20 cellular contexts compared by ENCODE assay signal in genomic region chr11:97451441-97451840, GRCh38.
DNase-seq lines count a peak whose midpoint lies in the region; FAIRE-seq and TF ChIP-seq lines count a peak whose summit lies in the region.
"Had no signal": no experiment of that assay in that cellular context is flagged by ENCODE, and none has a peak within 500 bp of the region (broad histone marks: within the 10 kb centered on the region; RNA-seq: fewer than 3 reads in every experiment).

No MANE protein-coding gene starts in this region.

- H3K27me3 ChIP-seq in endodermal cell (ENCODE audit: control insufficient read depth, insufficient read depth, low read length, poor library complexity, severe bottlenecking), result no peaks in the 10 kb centered on the region
- H3K27me3 ChIP-seq: BLaER1 treated with 17β-estradiol and CSF1 and Interleukin-3, amounts not matched to agents 10 nM and 100 nM had no signal

- peak overlapping the region; percentile 17 for H3K4me3 ChIP-seq in endodermal cell (ENCODE audit: low read length)
- H3K4me3 ChIP-seq: A549; BLaER1 treated with 17β-estradiol and CSF1 and Interleukin-3, amounts not matched to agents 10 nM and 100 nM had no signal

- DNase-seq in D721Med (ENCODE audit: insufficient read length, low spot score) (no peak), NCI-H82 treated with DMSO at 0.1 percent for 48 hours (lab: John Stamatoyannopoulos, UW; ENCODE audit: unreplicated experiment) (peak; percentile 4), endodermal cell (no peak), DMS 273 treated with DMSO at 0.1 percent for 48 hours (lab: John Stamatoyannopoulos, UW) (no peak), HK-2 (ENCODE audit: unreplicated experiment) (no peak)
- DNase-seq: AML-193; Caco-2; Calu3; CD4-positive, alpha-beta T cell; CD8-positive, alpha-beta T cell; DMS79 treated with DMSO at 0.1 percent for 48 hours; GF-D8 had no signal

- H3K9ac ChIP-seq in endodermal cell (ENCODE audit: extremely low read depth, low read length, poor library complexity, severe bottlenecking), result no peak overlapping the region
- H3K9ac ChIP-seq: BLaER1 treated with 17β-estradiol and CSF1 and Interleukin-3, amounts not matched to agents 10 nM and 100 nM had no signal

- H3K4me1 ChIP-seq in endodermal cell (ENCODE audit: control insufficient read depth, insufficient read depth, low read length), result peaks cover 6% of the 10 kb centered on the region
- H3K4me1 ChIP-seq: A549; BLaER1 treated with 17β-estradiol and CSF1 and Interleukin-3, amounts not matched to agents 10 nM and 100 nM; Caco-2 had no signal

- peaks cover 9% of the 10 kb centered on the region for H3K9me3 Mint-ChIP-seq in endodermal cell

- peaks cover 26% of the 10 kb centered on the region for H3K9me3 ChIP-seq in endodermal cell (ENCODE audit: control insufficient read depth, low read length)
- H3K9me3 ChIP-seq: A549; BLaER1 treated with 17β-estradiol and CSF1 and Interleukin-3, amounts not matched to agents 10 nM and 100 nM; Caco-2 had no signal

- H3K27ac ChIP-seq in endodermal cell (ENCODE audit: low read depth, low read length), result no peak overlapping the region
- H3K27ac ChIP-seq: 22Rv1; A549; BLaER1 treated with 17β-estradiol and CSF1 and Interleukin-3, amounts not matched to agents 10 nM and 100 nM; C4-2B had no signal

- H3K36me3 Mint-ChIP-seq in endodermal cell (ENCODE audit: low read depth), result peaks cover 22% of the 10 kb centered on the region
- H3K36me3 Mint-ChIP-seq: CD8-positive, alpha-beta T cell had no signal

- no peaks in the 10 kb centered on the region for H3K36me3 ChIP-seq in endodermal cell (ENCODE audit: control insufficient read depth, insufficient read depth, low read length)
- H3K36me3 ChIP-seq: BLaER1 treated with 17β-estradiol and CSF1 and Interleukin-3, amounts not matched to agents 10 nM and 100 nM had no signal

- 90 to 94% methylated on average over 3 to 4 of the region's 4 CpGs for WGBS in endodermal cell (ENCODE audit: insufficient coverage in 1 of 2, insufficient read length in 1 of 2), 2 experiments

- no peaks in the 10 kb centered on the region for H3K27me3 Mint-ChIP-seq in endodermal cell (ENCODE audit: insufficient read depth)
- H3K27me3 Mint-ChIP-seq: B cell; CD4-positive, alpha-beta T cell had no signal

- no peak overlapping the region for H3K4me3 Mint-ChIP-seq in endodermal cell
- H3K4me3 Mint-ChIP-seq: B cell; CD4-positive, alpha-beta T cell; CD8-positive, alpha-beta T cell had no signal

- peak; percentile 68 for FAIRE-seq in D721Med (lab: Jason Lieb, UNC)
- FAIRE-seq: A549, G401.6, GM12891, GM19239 had no signal

- TF ChIP-seq CTCF in D721Med (IDR thresholded peaks at IDR 0.05; ENCODE audit: insufficient read depth, missing control alignments) (no peak), endodermal cell (conservative IDR thresholded peaks at IDR 0.05) (no peak)

- no peak overlapping the region for H3K27ac Mint-ChIP-seq in endodermal cell
- H3K27ac Mint-ChIP-seq: B cell; CD4-positive, alpha-beta T cell; CD8-positive, alpha-beta T cell had no signal

- peaks cover 23% of the 10 kb centered on the region for H3K4me1 Mint-ChIP-seq in endodermal cell
- H3K4me1 Mint-ChIP-seq: B cell had no signal
